ENCODE assay signal across 25 cellular contexts in genomic region chr6:127768745-127769144, GRCh38.
"Had no signal": no experiment of that assay in that cellular context is flagged by ENCODE, and none has a peak within 500 bp of the region (broad histone marks: within the 10 kb centered on the region; RNA-seq: fewer than 3 reads in every experiment).

No MANE protein-coding gene starts in this region.

- DNase-seq: cortex of kidney; dorsolateral prefrontal cortex; effector CD8-positive, alpha-beta T cell; gastrocnemius medialis; immature natural killer cell; kidney; left cardiac atrium; left ventricle myocardium superior; mesendoderm; naive B cell; psoas muscle; retina; spleen; stimulated activated CD4-positive, alpha-beta T cell treated with anti-CD3 and anti-CD28 coated beads, Interleukin-15, amount 100 ng/mL, for 24 hours; stimulated activated CD4-positive, alpha-beta T cell treated with anti-CD3 and anti-CD28 coated beads, Interleukin-1b, Interleukin-23, amount 100 ng/mL, for 48 hours; stimulated activated CD4-positive, alpha-beta T cell treated with anti-CD3 and anti-CD28 coated beads, Interleukin-4, amount 100 ng/mL, for 24 hours; tibial artery; upper lobe of left lung; uterus had no signal

- ATAC-seq: gastrocnemius medialis; left cardiac atrium; left ventricle myocardium superior; psoas muscle; sciatic nerve; stimulated activated memory B cell treated with anti-CD40 and anti-IgM and Interleukin-4, amounts not matched to agents 10 μg/mL and 1 μg/mL and 100 μg/mL, for 72 hours had no signal

- H3K4me3 ChIP-seq: dorsolateral prefrontal cortex, esophagus muscularis mucosa, gastrocnemius medialis, psoas muscle, spleen, tibial artery, upper lobe of left lung, uterus had no signal

- H3K9me3 ChIP-seq: esophagus muscularis mucosa, gastrocnemius medialis, neutrophil, psoas muscle, tibial artery, upper lobe of left lung, uterus had no signal

- H3K4me1 Mint-ChIP-seq: immature natural killer cell; naive B cell; stimulated activated memory B cell treated with anti-CD40 and anti-IgM and Interleukin-4, amounts not matched to agents 10 μg/mL and 1 μg/mL and 100 μg/mL, for 72 hours had no signal

- H3K9me3 Mint-ChIP-seq: stimulated activated naive CD8-positive, alpha-beta T cell treated with anti-CD3 and anti-CD28 coated beads, Interleukin-15, Interleukin-2, amounts not matched to agents 100 ng/mL and 50 ng/mL, for 24 hours had no signal

- H3K27me3 Mint-ChIP-seq: naive B cell; stimulated activated memory B cell treated with anti-CD40 and anti-IgM and Interleukin-4, amounts not matched to agents 10 μg/mL and 1 μg/mL and 100 μg/mL, for 72 hours; stimulated activated naive CD8-positive, alpha-beta T cell treated with anti-CD3 and anti-CD28 coated beads, Interleukin-15, Interleukin-2, amounts not matched to agents 100 ng/mL and 50 ng/mL, for 24 hours had no signal

- H3K27ac ChIP-seq: dorsolateral prefrontal cortex, epithelial cell of prostate, esophagus muscularis mucosa, gastrocnemius medialis, neutrophil, psoas muscle, spleen, tibial artery, upper lobe of left lung, uterus had no signal

- H3K27me3 ChIP-seq: dorsolateral prefrontal cortex, esophagus muscularis mucosa, gastrocnemius medialis, neutrophil, spleen, tibial artery, upper lobe of left lung, uterus had no signal

- H3K4me1 ChIP-seq: esophagus muscularis mucosa, gastrocnemius medialis, psoas muscle, spleen, tibial artery, upper lobe of left lung, uterus had no signal

- H3K27ac Mint-ChIP-seq: immature natural killer cell; naive B cell; stimulated activated memory B cell treated with anti-CD40 and anti-IgM and Interleukin-4, amounts not matched to agents 10 μg/mL and 1 μg/mL and 100 μg/mL, for 72 hours; stimulated activated naive CD8-positive, alpha-beta T cell treated with anti-CD3 and anti-CD28 coated beads, Interleukin-15, Interleukin-2, amounts not matched to agents 100 ng/mL and 50 ng/mL, for 24 hours had no signal

- H3K36me3 ChIP-seq: esophagus muscularis mucosa, gastrocnemius medialis, neutrophil, spleen, tibial artery, upper lobe of left lung, uterus had no signal

- H3K4me3 Mint-ChIP-seq: immature natural killer cell; naive B cell; stimulated activated memory B cell treated with anti-CD40 and anti-IgM and Interleukin-4, amounts not matched to agents 10 μg/mL and 1 μg/mL and 100 μg/mL, for 72 hours; stimulated activated naive CD8-positive, alpha-beta T cell treated with anti-CD3 and anti-CD28 coated beads, Interleukin-15, Interleukin-2, amounts not matched to agents 100 ng/mL and 50 ng/mL, for 24 hours had no signal

- H3K36me3 Mint-ChIP-seq: immature natural killer cell; naive B cell; stimulated activated memory B cell treated with anti-CD40 and anti-IgM and Interleukin-4, amounts not matched to agents 10 μg/mL and 1 μg/mL and 100 μg/mL, for 72 hours had no signal
